ENCODE assay signal across 17 cellular contexts in genomic region chr16:87198881-87199280, GRCh38.
A peak's percentile ranks its signal among the peaks of the same experiment; 100 is the strongest.
DNase-seq lines count a peak whose midpoint lies in the region; ATAC-seq and TF ChIP-seq lines count a peak whose summit lies in the region.
"Had no signal": no experiment of that assay in that cellular context is flagged by ENCODE, and none has a peak within 500 bp of the region (broad histone marks: within the 10 kb centered on the region; RNA-seq: fewer than 3 reads in every experiment).

No MANE protein-coding gene starts in this region.

- no peak overlapping the region for H2BK5ac ChIP-seq in trophoblast cell (ENCODE audit: low read depth, low read length, poor library complexity)

- no peak overlapping the region for H3K14ac ChIP-seq in trophoblast cell (ENCODE audit: low read length)

- H3K79me1 ChIP-seq in trophoblast cell (ENCODE audit: low read length) = peaks cover 3% of the 10 kb centered on the region

- H2AFZ ChIP-seq in Loucy (ENCODE audit: low read length) (no peak overlapping the region), trophoblast cell (ENCODE audit: insufficient read depth, low read length, poor library complexity) (no peak overlapping the region)

- H4K12ac ChIP-seq in trophoblast cell (ENCODE audit: low read depth, low read length) = no peak overlapping the region

- intact Hi-C loops in natural killer cell (cut with micrococcal nuclease) (no loop called here), left ventricle myocardium inferior (cut with micrococcal nuclease) (no loop called here)

- no peak overlapping the region for H3K18ac ChIP-seq in trophoblast cell (ENCODE audit: low read length)

- TF ChIP-seq EP300 in suprapubic skin (IDR thresholded peaks at IDR 0.05) = no peak

- H3K9me2 ChIP-seq in Loucy (replicated peaks; ENCODE audit: low read depth, low read length) = no peaks in the 10 kb centered on the region

- H3K27ac ChIP-seq in trophoblast cell (ENCODE audit: low read depth, low read length) (no peak overlapping the region), left ventricle myocardium inferior (replicated peaks) (no peak overlapping the region), suprapubic skin (no peak overlapping the region)
- H3K27ac ChIP-seq: HL-60 had no signal

- H3K4me3 Mint-ChIP-seq in natural killer cell = no peak overlapping the region
- no peak overlapping the region for H3K4me3 Mint-ChIP-seq in natural killer cell treated with Interleukin-12 subunit alpha and Interleukin-12 subunit beta and Interleukin-15 and Interleukin-18, amount 100 ng/mL, for 72 hours
- no peak overlapping the region for H3K4me3 Mint-ChIP-seq in central memory CD8-positive, alpha-beta T cell
- H3K4me3 Mint-ChIP-seq: CD4-positive, alpha-beta T cell; H9; HFFc6 had no signal

- WGBS in trophoblast cell (ENCODE audit: extremely low coverage, insufficient coverage, insufficient read length) = no CpG with 5 or more reads among the region's 8 CpGs
- WGBS in suprapubic skin = 87% methylated on average over 8 of the region's 8 CpGs

- H2BK12ac ChIP-seq in trophoblast cell (ENCODE audit: low read length) = peak overlapping the region; percentile 16

- no peak overlapping the region for H2AK5ac ChIP-seq in trophoblast cell (ENCODE audit: low read length)

- no peaks in the 10 kb centered on the region for H4K20me1 ChIP-seq in Loucy (ENCODE audit: insufficient read depth, low read length, poor library complexity, severe bottlenecking)

- H4K8ac ChIP-seq in trophoblast cell (ENCODE audit: low read depth, low read length) = no peak overlapping the region

- H3K9ac ChIP-seq in Loucy (ENCODE audit: low read depth, low read length, poor library complexity, severe bottlenecking) = no peak overlapping the region
- H3K9ac ChIP-seq in trophoblast cell (ENCODE audit: low read length) = no peak overlapping the region

- H3K27ac Mint-ChIP-seq in natural killer cell = peak overlapping the region; percentile 10 to 24
- H3K27ac Mint-ChIP-seq in natural killer cell treated with Interleukin-12 subunit alpha and Interleukin-12 subunit beta and Interleukin-15 and Interleukin-18, amount 100 ng/mL, for 72 hours = no peak overlapping the region
- H3K27ac Mint-ChIP-seq in central memory CD8-positive, alpha-beta T cell (ENCODE audit: low read depth) = peak overlapping the region; percentile 39
- H3K27ac Mint-ChIP-seq: CD4-positive, alpha-beta T cell; HFFc6 had no signal

- no peak overlapping the region for H4K91ac ChIP-seq in trophoblast cell (ENCODE audit: low read depth, low read length)

- no peak overlapping the region for H2BK120ac ChIP-seq in trophoblast cell (ENCODE audit: insufficient read depth, low read length, poor library complexity)

- H3K27me3 Mint-ChIP-seq in natural killer cell (ENCODE audit: low read depth in 2 of 2) = peaks cover 9 to 15% of the 10 kb centered on the region in 2 donors
- H3K27me3 Mint-ChIP-seq in natural killer cell treated with Interleukin-12 subunit alpha and Interleukin-12 subunit beta and Interleukin-15 and Interleukin-18, amount 100 ng/mL, for 72 hours = peaks cover 9 to 10% of the 10 kb centered on the region in 2 donors
- H3K27me3 Mint-ChIP-seq in central memory CD8-positive, alpha-beta T cell = peaks cover 28% of the 10 kb centered on the region

- H3K4me1 ChIP-seq in Loucy (ENCODE audit: insufficient read depth, low read length, poor library complexity, severe bottlenecking) (peaks cover 24% of the 10 kb centered on the region), trophoblast cell (ENCODE audit: control insufficient read depth in 1 of 2, insufficient read depth in 2 of 2, low read length in 2 of 2) (peaks cover 3 to 5% of the 10 kb centered on the region in 2 experiments), left ventricle myocardium inferior (no peaks in the 10 kb centered on the region), suprapubic skin (no peaks in the 10 kb centered on the region)

- H3K4ac ChIP-seq in trophoblast cell (ENCODE audit: low read depth, low read length) = no peak overlapping the region

- peaks cover 0 to 2% of the 10 kb centered on the region in 2 donors for H3K9me3 Mint-ChIP-seq in natural killer cell
- H3K9me3 Mint-ChIP-seq in natural killer cell treated with Interleukin-12 subunit alpha and Interleukin-12 subunit beta and Interleukin-15 and Interleukin-18, amount 100 ng/mL, for 72 hours = no peaks in the 10 kb centered on the region
- no peaks in the 10 kb centered on the region for H3K9me3 Mint-ChIP-seq in central memory CD8-positive, alpha-beta T cell
- H3K9me3 Mint-ChIP-seq: CD4-positive, alpha-beta T cell; H9; HFFc6 had no signal

- H3K9me3 ChIP-seq in Loucy (ENCODE audit: insufficient read depth, low read depth, low read length) = no peaks in the 10 kb centered on the region
- H3K9me3 ChIP-seq in trophoblast cell (ENCODE audit: insufficient read depth, low read depth, low read length) = peaks cover 5% of the 10 kb centered on the region
- H3K9me3 ChIP-seq in left ventricle myocardium inferior (replicated peaks) = no peaks in the 10 kb centered on the region
- no peaks in the 10 kb centered on the region for H3K9me3 ChIP-seq in suprapubic skin

- no peak for ATAC-seq in natural killer cell
- ATAC-seq in natural killer cell treated with Interleukin-12 subunit alpha and Interleukin-12 subunit beta and Interleukin-15 and Interleukin-18, amount 100 ng/mL, for 72 hours = no peak
- no peak for ATAC-seq in central memory CD8-positive, alpha-beta T cell (replicated peaks; ENCODE audit: extremely low read depth, poor library complexity, severe bottlenecking)

- H3F3A ChIP-seq in Loucy (ENCODE audit: low read depth) = no peaks in the 10 kb centered on the region

- H3K4me2 ChIP-seq in Loucy (ENCODE audit: low read depth, low read length, poor library complexity, severe bottlenecking) (peak overlapping the region; percentile 36), trophoblast cell (ENCODE audit: low read length) (no peak overlapping the region)

- DNase-seq in natural killer cell (no peak), trophoblast cell (no peak), left ventricle myocardium inferior (no peak), DMS 273 treated with DMSO at 0.1 percent for 48 hours (lab: John Stamatoyannopoulos, UW) (no peak), suprapubic skin (ENCODE audit: low spot score in 2 of 2) (no peak)
- no peak for DNase-seq in natural killer cell treated with Interleukin-12 subunit alpha and Interleukin-12 subunit beta and Interleukin-15 and Interleukin-18, amount 100 ng/mL, for 72 hours (ENCODE audit: low spot score)
- no peak for DNase-seq in central memory CD8-positive, alpha-beta T cell (ENCODE audit: low spot score in 2 of 2)
- DNase-seq: 8988T; C1 segment of cervical spinal cord; Calu3; CD4-positive, alpha-beta T cell; DMS79; GOT3; HFFc6 had no signal

- H3K4me3 ChIP-seq in Loucy (ENCODE audit: low read length, poor library complexity, severe bottlenecking) (no peak overlapping the region), trophoblast cell (ENCODE audit: low read depth, low read length) (no peak overlapping the region), left ventricle myocardium inferior (no peak overlapping the region), suprapubic skin (no peak overlapping the region)

- H3K23ac ChIP-seq in trophoblast cell (ENCODE audit: low read length) = no peak overlapping the region

- TF ChIP-seq CTCF in natural killer cell (IDR thresholded peaks at IDR 0.05) = no peak
- no peak for TF ChIP-seq CTCF in Loucy (conservative IDR thresholded peaks at IDR 0.05; ENCODE audit: low read length)
- TF ChIP-seq CTCF in left ventricle myocardium inferior (IDR thresholded peaks at IDR 0.05; ENCODE audit: borderline replicate concordance) = no peak
- no peak for TF ChIP-seq CTCF in suprapubic skin (IDR thresholded peaks at IDR 0.05)

- H3K27me3 ChIP-seq in Loucy (ENCODE audit: insufficient read depth, low read length, poor library complexity, severe bottlenecking) = no peaks in the 10 kb centered on the region
- H3K27me3 ChIP-seq in trophoblast cell (ENCODE audit: insufficient read depth, low read length) = no peaks in the 10 kb centered on the region
- peaks cover 67% of the 10 kb centered on the region for H3K27me3 ChIP-seq in left ventricle myocardium inferior (ENCODE audit: low read depth)
- peaks cover 8% of the 10 kb centered on the region for H3K27me3 ChIP-seq in suprapubic skin

- no peak for TF ChIP-seq POLR2A in suprapubic skin (IDR thresholded peaks at IDR 0.05)

- H3K36me3 ChIP-seq in Loucy (ENCODE audit: insufficient read depth, low read length) = no peaks in the 10 kb centered on the region
- H3K36me3 ChIP-seq in trophoblast cell (ENCODE audit: control insufficient read depth in 1 of 2, insufficient read depth in 2 of 2, low read length in 2 of 2) = no peaks in the 10 kb centered on the region
- no peaks in the 10 kb centered on the region for H3K36me3 ChIP-seq in left ventricle myocardium inferior
- no peaks in the 10 kb centered on the region for H3K36me3 ChIP-seq in suprapubic skin

- no peaks in the 10 kb centered on the region for H3K36me3 Mint-ChIP-seq in natural killer cell
- H3K36me3 Mint-ChIP-seq in natural killer cell treated with Interleukin-12 subunit alpha and Interleukin-12 subunit beta and Interleukin-15 and Interleukin-18, amount 100 ng/mL, for 72 hours = no peaks in the 10 kb centered on the region
- peaks cover 4% of the 10 kb centered on the region for H3K36me3 Mint-ChIP-seq in central memory CD8-positive, alpha-beta T cell (ENCODE audit: insufficient read depth)

- H3K79me2 ChIP-seq in Loucy (ENCODE audit: insufficient read depth, low read length) (no peaks in the 10 kb centered on the region), trophoblast cell (ENCODE audit: control insufficient read depth, insufficient read depth, low read length, poor library complexity) (no peaks in the 10 kb centered on the region)

- H3K4me1 Mint-ChIP-seq in natural killer cell = peaks cover 10 to 19% of the 10 kb centered on the region in 2 donors
- H3K4me1 Mint-ChIP-seq in natural killer cell treated with Interleukin-12 subunit alpha and Interleukin-12 subunit beta and Interleukin-15 and Interleukin-18, amount 100 ng/mL, for 72 hours (ENCODE audit: low read depth in 2 of 2) = peaks cover 6% of the 10 kb centered on the region in 2 donors
- peaks cover 10% of the 10 kb centered on the region for H3K4me1 Mint-ChIP-seq in central memory CD8-positive, alpha-beta T cell

Comparison
In these comparisons a context has a peak if more than half of its experiments do, and no peak if none do; other contexts are left out.
1. H3K27ac Mint-ChIP-seq: peak in natural killer cell (2 of 2) and central memory CD8-positive, alpha-beta T cell (single experiment); none in natural killer cell treated with Interleukin-12 subunit alpha and Interleukin-12 subunit beta and Interleukin-15 and Interleukin-18, amount 100 ng/mL, for 72 hours (0 of 2).